1 cellular context compared by ENCODE assay signal in the genomic region with DNA sequence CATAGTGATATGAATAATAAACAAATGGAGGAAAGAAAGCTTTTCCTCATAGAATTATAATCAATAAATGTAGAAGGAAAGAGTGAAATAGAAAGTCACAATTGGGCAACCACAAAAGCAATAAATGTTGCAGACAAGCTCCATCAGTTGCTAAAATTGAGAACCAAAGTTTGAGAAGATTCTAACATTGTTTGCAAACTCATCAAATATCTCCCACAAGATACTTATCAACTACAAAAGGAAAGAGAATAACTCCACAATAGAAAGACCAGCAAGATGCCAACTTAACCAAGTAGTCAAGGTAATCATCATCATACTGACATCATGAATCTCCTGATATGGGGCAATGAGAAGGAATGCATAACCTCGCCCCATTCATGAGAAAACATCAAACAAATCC.
TF ChIP-seq lines count a peak whose summit lies in the region.

No MANE protein-coding gene starts in this region.

TF ChIP-seq in WTC11, 78 proteins besides CTCF, POLR2A, EP300 and RAD21 (continued from another document):
- TF ChIP-seq, protein P1, sequence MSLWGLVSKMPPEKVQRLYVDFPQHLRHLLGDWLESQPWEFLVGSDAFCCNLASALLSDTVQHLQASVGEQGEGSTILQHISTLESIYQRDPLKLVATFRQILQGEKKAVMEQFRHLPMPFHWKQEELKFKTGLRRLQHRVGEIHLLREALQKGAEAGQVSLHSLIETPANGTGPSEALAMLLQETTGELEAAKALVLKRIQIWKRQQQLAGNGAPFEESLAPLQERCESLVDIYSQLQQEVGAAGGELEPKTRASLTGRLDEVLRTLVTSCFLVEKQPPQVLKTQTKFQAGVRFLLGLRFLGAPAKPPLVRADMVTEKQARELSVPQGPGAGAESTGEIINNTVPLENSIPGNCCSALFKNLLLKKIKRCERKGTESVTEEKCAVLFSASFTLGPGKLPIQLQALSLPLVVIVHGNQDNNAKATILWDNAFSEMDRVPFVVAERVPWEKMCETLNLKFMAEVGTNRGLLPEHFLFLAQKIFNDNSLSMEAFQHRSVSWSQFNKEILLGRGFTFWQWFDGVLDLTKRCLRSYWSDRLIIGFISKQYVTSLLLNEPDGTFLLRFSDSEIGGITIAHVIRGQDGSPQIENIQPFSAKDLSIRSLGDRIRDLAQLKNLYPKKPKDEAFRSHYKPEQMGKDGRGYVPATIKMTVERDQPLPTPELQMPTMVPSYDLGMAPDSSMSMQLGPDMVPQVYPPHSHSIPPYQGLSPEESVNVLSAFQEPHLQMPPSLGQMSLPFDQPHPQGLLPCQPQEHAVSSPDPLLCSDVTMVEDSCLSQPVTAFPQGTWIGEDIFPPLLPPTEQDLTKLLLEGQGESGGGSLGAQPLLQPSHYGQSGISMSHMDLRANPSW (CRISPR knock-in tag; conservative IDR thresholded peaks at IDR 0.05; ENCODE audit: low read depth), result no peak
- TF ChIP-seq, protein P2, sequence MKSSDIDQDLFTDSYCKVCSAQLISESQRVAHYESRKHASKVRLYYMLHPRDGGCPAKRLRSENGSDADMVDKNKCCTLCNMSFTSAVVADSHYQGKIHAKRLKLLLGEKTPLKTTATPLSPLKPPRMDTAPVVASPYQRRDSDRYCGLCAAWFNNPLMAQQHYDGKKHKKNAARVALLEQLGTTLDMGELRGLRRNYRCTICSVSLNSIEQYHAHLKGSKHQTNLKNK (CRISPR knock-in tag; IDR thresholded peaks at IDR 0.05), result no peak
- no peak for TF ChIP-seq NFATC4 (CRISPR knock-in tag; IDR thresholded peaks at IDR 0.05)
- TF ChIP-seq FOXK1 (CRISPR knock-in tag; IDR thresholded peaks at IDR 0.05), result no peak
- no peak for TF ChIP-seq IRF2 (CRISPR knock-in tag; IDR thresholded peaks at IDR 0.05; ENCODE audit: borderline replicate concordance, low read depth)
- TF ChIP-seq, protein P3, sequence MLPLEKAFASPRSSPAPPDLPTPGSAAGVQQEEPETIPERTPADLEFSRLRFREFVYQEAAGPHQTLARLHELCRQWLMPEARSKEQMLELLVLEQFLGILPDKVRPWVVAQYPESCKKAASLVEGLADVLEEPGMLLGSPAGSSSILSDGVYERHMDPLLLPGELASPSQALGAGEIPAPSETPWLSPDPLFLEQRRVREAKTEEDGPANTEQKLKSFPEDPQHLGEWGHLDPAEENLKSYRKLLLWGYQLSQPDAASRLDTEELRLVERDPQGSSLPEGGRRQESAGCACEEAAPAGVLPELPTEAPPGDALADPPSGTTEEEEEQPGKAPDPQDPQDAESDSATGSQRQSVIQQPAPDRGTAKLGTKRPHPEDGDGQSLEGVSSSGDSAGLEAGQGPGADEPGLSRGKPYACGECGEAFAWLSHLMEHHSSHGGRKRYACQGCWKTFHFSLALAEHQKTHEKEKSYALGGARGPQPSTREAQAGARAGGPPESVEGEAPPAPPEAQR (CRISPR knock-in tag; IDR thresholded peaks at IDR 0.05), result no peak
- no peak for TF ChIP-seq CREB1 (CRISPR knock-in tag; IDR thresholded peaks at IDR 0.05)
- TF ChIP-seq, protein P4, sequence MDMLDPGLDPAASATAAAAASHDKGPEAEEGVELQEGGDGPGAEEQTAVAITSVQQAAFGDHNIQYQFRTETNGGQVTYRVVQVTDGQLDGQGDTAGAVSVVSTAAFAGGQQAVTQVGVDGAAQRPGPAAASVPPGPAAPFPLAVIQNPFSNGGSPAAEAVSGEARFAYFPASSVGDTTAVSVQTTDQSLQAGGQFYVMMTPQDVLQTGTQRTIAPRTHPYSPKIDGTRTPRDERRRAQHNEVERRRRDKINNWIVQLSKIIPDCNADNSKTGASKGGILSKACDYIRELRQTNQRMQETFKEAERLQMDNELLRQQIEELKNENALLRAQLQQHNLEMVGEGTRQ (CRISPR knock-in tag; IDR thresholded peaks at IDR 0.05), result no peak
- TF ChIP-seq ZNF138 (CRISPR knock-in tag; conservative IDR thresholded peaks at IDR 0.05), result no peak
